In the genomic region with DNA sequence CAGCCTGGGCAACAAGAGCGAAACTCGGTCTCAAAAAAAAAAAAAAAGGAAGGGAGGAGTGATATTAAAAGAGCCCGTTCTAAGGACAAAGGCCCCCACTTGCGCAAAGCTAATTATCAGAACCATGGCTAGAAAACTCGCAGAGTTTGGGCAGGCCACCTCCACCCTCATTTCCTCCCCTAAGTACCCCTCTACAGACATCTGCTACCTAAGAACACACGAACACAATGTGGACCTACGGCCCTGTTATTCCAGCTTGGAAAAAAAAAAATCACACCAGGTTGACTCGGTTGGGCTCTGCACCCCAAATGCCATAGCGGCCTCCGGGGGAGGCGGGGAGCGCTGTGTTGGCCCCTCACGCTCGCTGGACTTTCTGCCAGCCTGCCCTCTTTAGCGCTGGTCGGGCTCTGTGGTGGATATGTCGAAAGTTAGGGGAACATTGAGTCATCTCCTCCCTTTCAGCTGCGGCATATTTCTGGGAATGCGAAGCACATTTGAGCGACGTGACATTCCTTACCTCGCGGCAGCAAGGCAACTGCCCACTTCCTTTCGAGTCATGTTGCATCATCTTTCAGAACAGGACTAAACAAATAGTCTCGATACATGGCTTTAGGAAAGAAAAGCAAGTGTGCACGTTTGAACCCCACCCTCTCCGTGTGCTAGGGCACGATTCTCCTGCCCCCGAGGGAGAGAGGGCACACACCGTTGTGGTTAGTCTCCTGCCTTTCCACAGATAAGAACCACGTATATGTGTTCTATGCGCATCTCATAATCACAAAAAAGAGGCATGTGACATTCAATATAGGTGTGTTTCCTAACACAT, we compare ENCODE assay signal across 8 cellular contexts.
DNase-seq lines count a peak whose midpoint lies in the region; ATAC-seq, FAIRE-seq and TF ChIP-seq lines count a peak whose summit lies in the region.

No MANE protein-coding gene starts in this region.

- H2AFZ ChIP-seq in H1 (ENCODE audit: low read length) (peak overlapping the region; percentile 78; the same call in 1 of the 2 replicates), neural progenitor cell (replicated peaks) (no peak overlapping the region)

- H3K4me2 ChIP-seq in H1 (ENCODE audit: insufficient read depth in 1 of 2, low read depth in 2 of 2, low read length in 2 of 2), result no peak overlapping the region
- H3K4me2 ChIP-seq in neural progenitor cell, result no peak overlapping the region

- H3K9ac ChIP-seq in H1 (replicated peaks in 1 of 4; ENCODE audit: extremely low read depth in 1 of 4, low read depth in 3 of 4, low read length in 3 of 4) (peak overlapping the region in 1 of 4 experiments; percentile 28; a peak in 1 of 7 replicates), neural progenitor cell (no peak overlapping the region)

- peaks cover 30% of the 10 kb centered on the region for H3K4me1 Mint-ChIP-seq in neural progenitor cell

- FAIRE-seq in H1 (lab: Jason Lieb, UNC), result no peak

- no peaks in the 10 kb centered on the region for H3K79me1 ChIP-seq in H1 (ENCODE audit: low read depth, low read length)

- peak; percentile 27 for DNase-seq in DMS53 treated with DMSO at 0.1 percent for 48 hours (lab: John Stamatoyannopoulos, UW; ENCODE audit: unreplicated experiment)
- DNase-seq in NOMO-1 treated with DMSO at 0.1 percent for 48 hours (lab: John Stamatoyannopoulos, UW; ENCODE audit: unreplicated experiment), result peak; percentile 75
- DNase-seq in H1 (ENCODE audit: low read depth in 1 of 2, low spot score in 2 of 2), result no peak
- DNase-seq in neural progenitor cell (ENCODE audit: low spot score), result no peak
- no peak for DNase-seq in NK-92 treated with Interleukin-12 subunit alpha and Interleukin-12 subunit beta, amount 100 ng/mL, for 24 hours (lab: John Stamatoyannopoulos, UW)
- no peak for DNase-seq in NCI-H187 (lab: John Stamatoyannopoulos, UW)

- CTCF ChIA-PET in H1 (lab: Charles Lee; ENCODE audit: partially characterized antibody), result interaction anchor here (0.7 to 1.9 kb wide), 6 partner anchors 8 to 180 kb away, joined by 3 to 7 read pairs (median 4); no protein-coding TSS in a partner anchor

- no peak overlapping the region for H2BK120ac ChIP-seq in H1 (replicated peaks; ENCODE audit: low read depth, low read length)

- no peak overlapping the region for H3K14ac ChIP-seq in H1 (ENCODE audit: insufficient read length)

- H3K4me1 ChIP-seq in H1 (replicated peaks in 1 of 4; ENCODE audit: control insufficient read depth in 3 of 4, insufficient read depth in 4 of 4, low read length in 3 of 4) (peaks cover 0 to 12% (median 2%) of the 10 kb centered on the region in 4 experiments; a peak in 3 of 7 replicates), neural progenitor cell (peaks cover 8% of the 10 kb centered on the region)

- no peaks in the 10 kb centered on the region for H3K36me3 Mint-ChIP-seq in neural progenitor cell

- peak overlapping the region; percentile 50; the same call in 1 of the 2 replicates for H2BK5ac ChIP-seq in H1 (ENCODE audit: low read depth, low read length)

- H3K4me3 ChIP-seq in H1 (ENCODE audit: extremely low read depth in 1 of 4, insufficient read depth in 2 of 4, low read depth in 3 of 4, low read length in 4 of 4) (no peak overlapping the region), neural progenitor cell (no peak overlapping the region)

- no peak for TF ChIP-seq RAD21 in H1 (IDR thresholded peaks at IDR 0.05 in 1 of 2, conservative IDR thresholded peaks at IDR 0.05 in 1 of 2; ENCODE audit: low read depth in 2 of 2, low read length in 2 of 2)

- H4K91ac ChIP-seq in H1 (replicated peaks; ENCODE audit: insufficient read length, low read length), result peak overlapping the region; percentile 52

- TF ChIP-seq EP300 in H1 (IDR thresholded peaks at IDR 0.05; ENCODE audit: borderline replicate concordance in 1 of 2, low read depth in 2 of 2, low read length in 2 of 2), result no peak

- TF ChIP-seq CTCF in H1 (IDR thresholded peaks at IDR 0.05; ENCODE audit: control extremely low read depth in 1 of 3, insufficient read depth in 1 of 3, low read depth in 1 of 3, low read length in 3 of 3), result no peak
- TF ChIP-seq CTCF in neural progenitor cell (IDR thresholded peaks at IDR 0.05), result no peak

- H3K27ac ChIP-seq in H1 (ENCODE audit: low read depth, low read length) (no peak overlapping the region), neural progenitor cell (no peak overlapping the region)

- H3F3A ChIP-seq in neural progenitor cell (ENCODE audit: low read depth), result peaks cover 4% of the 10 kb centered on the region

- H3K23me2 ChIP-seq in H1 (ENCODE audit: low read depth, low read length), result no peaks in the 10 kb centered on the region; the same call in 1 of the 2 replicates

- H3K23ac ChIP-seq in H1 (ENCODE audit: insufficient read length), result no peak overlapping the region

- 0 out of 2 replicates have a peak overlapping the region, but pooled peaks have one; percentile 1 for H3K18ac ChIP-seq in H1 (ENCODE audit: extremely low read depth, low read length)

- H3K4me3 Mint-ChIP-seq in neural progenitor cell, result no peak overlapping the region

- H3K27ac Mint-ChIP-seq in neural progenitor cell, result peak overlapping the region; percentile 21

- H2BK20ac ChIP-seq in H1 (ENCODE audit: low read length), result peak overlapping the region; percentile 92; the same call in 1 of the 2 replicates

- no peak overlapping the region for H4K5ac ChIP-seq in H1 (ENCODE audit: insufficient read length, low read depth, low read length)

- H4K20me1 ChIP-seq in H1 (replicated peaks in 1 of 2; ENCODE audit: control insufficient read depth in 1 of 2, insufficient read depth in 2 of 2, low read length in 2 of 2), result no peaks in the 10 kb centered on the region
- H4K20me1 ChIP-seq in neural progenitor cell (ENCODE audit: low read depth), result no peaks in the 10 kb centered on the region

- no peaks in the 10 kb centered on the region for H3K79me2 ChIP-seq in H1 (ENCODE audit: control insufficient read depth in 1 of 2, insufficient read depth in 2 of 2, low read length in 2 of 2)
- no peaks in the 10 kb centered on the region for H3K79me2 ChIP-seq in neural progenitor cell (ENCODE audit: low read depth)

- H3K27me3 Mint-ChIP-seq in neural progenitor cell (ENCODE audit: insufficient read depth, low read depth), result peaks cover 17% of the 10 kb centered on the region

- no peak overlapping the region for H3K56ac ChIP-seq in H1 (replicated peaks; ENCODE audit: insufficient read length, low read depth, low read length)

- peak overlapping the region; percentile 30; the same call in 1 of the 2 replicates for H2AK5ac ChIP-seq in H1 (ENCODE audit: low read depth, low read length)

- H3K36me3 ChIP-seq in H1 (ENCODE audit: control insufficient read depth in 2 of 4, insufficient read depth in 4 of 4, low read length in 3 of 4) (no peaks in the 10 kb centered on the region), neural progenitor cell (no peaks in the 10 kb centered on the region)

- H2BK15ac ChIP-seq in H1 (ENCODE audit: low read length), result no peak overlapping the region

- no peak for TF ChIP-seq POLR2A in H1 (IDR thresholded peaks at IDR 0.05; ENCODE audit: control extremely low read depth in 1 of 2, low read depth in 2 of 2, low read length in 2 of 2)

- 92% methylated on average over 28 of the region's 32 CpGs; no CpG with 5 or more reads in 1 of the 2 experiments for WGBS in H1 (ENCODE audit: extremely low coverage in 1 of 2, insufficient coverage in 1 of 2, insufficient read length in 1 of 2, insufficient replicate concordance in 2 of 2, low coverage in 1 of 2, low lambda C conversion rate in 2 of 2, missing lambda C conversion rate in 1 of 2), 2 experiments

- no peaks in the 10 kb centered on the region for H3K9me3 Mint-ChIP-seq in neural progenitor cell

- POLR2A ChIA-PET in H1 (lab: Charles Lee; ENCODE audit: partially characterized antibody), result no interaction called here

- H3K27me3 ChIP-seq in H1 (replicated peaks in 1 of 4; ENCODE audit: control insufficient read depth in 3 of 4, extremely low read depth in 1 of 4, insufficient read depth in 3 of 4, low read length in 3 of 4) (no peaks in the 10 kb centered on the region; a peak in 1 of 7 replicates), neural progenitor cell (no peaks in the 10 kb centered on the region)

- no peaks in the 10 kb centered on the region for H3K9me3 ChIP-seq in H1 (ENCODE audit: insufficient read depth in 2 of 2, low read depth in 1 of 2, low read length in 1 of 2)
- no peaks in the 10 kb centered on the region for H3K9me3 ChIP-seq in neural progenitor cell (ENCODE audit: low read depth)

- H3K4ac ChIP-seq in H1 (replicated peaks; ENCODE audit: insufficient read length, low read depth, low read length), result no peak overlapping the region

- ATAC-seq in GM21367 (IDR thresholded peaks at IDR 0.05; ENCODE audit: unreplicated experiment) (no peak), HG02678 (IDR thresholded peaks at IDR 0.05; ENCODE audit: unreplicated experiment) (no peak)

- H4K8ac ChIP-seq in H1 (ENCODE audit: extremely low read depth, insufficient read depth, low read length), result no peak overlapping the region

- H2BK12ac ChIP-seq in H1 (ENCODE audit: low read depth, low read length), result peak overlapping the region; percentile 92

TF ChIP-seq in H1, 55 proteins besides CTCF, POLR2A, EP300 and RAD21:
- TF ChIP-seq YY1 (IDR thresholded peaks at IDR 0.05; ENCODE audit: low read depth, low read length), result no peak
- no peak for TF ChIP-seq CHD2 (IDR thresholded peaks at IDR 0.05; ENCODE audit: low read length)
- TF ChIP-seq SIRT6 (IDR thresholded peaks at IDR 0.05; ENCODE audit: low read length), result no peak
- TF ChIP-seq, protein P1, sequence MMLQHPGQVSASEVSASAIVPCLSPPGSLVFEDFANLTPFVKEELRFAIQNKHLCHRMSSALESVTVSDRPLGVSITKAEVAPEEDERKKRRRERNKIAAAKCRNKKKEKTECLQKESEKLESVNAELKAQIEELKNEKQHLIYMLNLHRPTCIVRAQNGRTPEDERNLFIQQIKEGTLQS (IDR thresholded peaks at IDR 0.05; ENCODE audit: insufficient read depth, low read depth, low read length), result no peak
- no peak for TF ChIP-seq CREB1 (IDR thresholded peaks at IDR 0.05)
- no peak for TF ChIP-seq SIX5 (IDR thresholded peaks at IDR 0.05; ENCODE audit: low read depth, low read length)
- TF ChIP-seq CEBPB (IDR thresholded peaks at IDR 0.05; ENCODE audit: low read depth, low read length), result peak; percentile 30; the same call in 1 of the 2 replicates

Comparison
In these comparisons a context has a peak if more than half of its experiments do, and no peak if none do; other contexts are left out.
1. DNase-seq: peak in DMS53 treated with DMSO at 0.1 percent for 48 hours (single experiment) and NOMO-1 treated with DMSO at 0.1 percent for 48 hours (single experiment); none in H1 (0 of 2), neural progenitor cell (single experiment), NK-92 treated with Interleukin-12 subunit alpha and Interleukin-12 subunit beta, amount 100 ng/mL, for 24 hours (single experiment) and NCI-H187 (0 of 2).